ENCODE assay signal across 18 cellular contexts in genomic region chr12:11508699-11509098, GRCh38.
DNase-seq lines count a peak whose midpoint lies in the region; ATAC-seq, FAIRE-seq and TF ChIP-seq lines count a peak whose summit lies in the region.
"Had no signal": no experiment of that assay in that cellular context is flagged by ENCODE, and none has a peak within 500 bp of the region (broad histone marks: within the 10 kb centered on the region; RNA-seq: fewer than 3 reads in every experiment).

No MANE protein-coding gene starts in this region.

- 50% methylated on average over 4 of the region's 4 CpGs; no CpG with 5 or more reads in 1 of the 2 experiments for WGBS in H1 (ENCODE audit: extremely low coverage in 1 of 2, insufficient coverage in 1 of 2, insufficient read length in 1 of 2, insufficient replicate concordance in 2 of 2, low coverage in 1 of 2, low lambda C conversion rate in 2 of 2, missing lambda C conversion rate in 1 of 2), 2 experiments

- no peak overlapping the region for H2BK20ac ChIP-seq in H1 (ENCODE audit: low read length)

- POLR2A ChIA-PET in H1 (lab: Charles Lee; ENCODE audit: partially characterized antibody): interaction anchor here (1.2 kb wide), 1 partner anchor 10 kb away, joined by 5 read pairs; no protein-coding TSS in a partner anchor

- no peak overlapping the region for H3K4me3 ChIP-seq in H1 (ENCODE audit: extremely low read depth in 1 of 4, insufficient read depth in 2 of 4, low read depth in 3 of 4, low read length in 4 of 4)
- H3K4me3 ChIP-seq: GM12878, heart right ventricle, right lobe of liver had no signal

- no peak overlapping the region for H3K4ac ChIP-seq in H1 (replicated peaks; ENCODE audit: insufficient read length, low read depth, low read length)

- no peak overlapping the region for H3K27ac ChIP-seq in H1 (ENCODE audit: low read depth, low read length)
- H3K27ac ChIP-seq: heart right ventricle, right lobe of liver had no signal

- ATAC-seq in GM21515 (IDR thresholded peaks at IDR 0.05; ENCODE audit: unreplicated experiment) (no peak), HG03439 (IDR thresholded peaks at IDR 0.05; ENCODE audit: unreplicated experiment) (no peak)
- ATAC-seq: GM12878, heart right ventricle, right lobe of liver had no signal

- H3K14ac ChIP-seq in H1 (ENCODE audit: insufficient read length): no peak overlapping the region

- no peak for FAIRE-seq in H1 (lab: Jason Lieb, UNC)
- FAIRE-seq: GM12878 had no signal

- no peaks in the 10 kb centered on the region for H3K27me3 ChIP-seq in H1 (replicated peaks in 1 of 4; ENCODE audit: control insufficient read depth in 3 of 4, extremely low read depth in 1 of 4, insufficient read depth in 3 of 4, low read length in 3 of 4)
- H3K27me3 ChIP-seq: right lobe of liver had no signal

- H3K56ac ChIP-seq in H1 (replicated peaks; ENCODE audit: insufficient read length, low read depth, low read length): no peak overlapping the region

- 0 out of 4 replicates have a peak overlapping the region, but pooled peaks of 1 of the 2 experiments have one; percentile 9 for H3K4me2 ChIP-seq in H1 (ENCODE audit: insufficient read depth in 1 of 2, low read depth in 2 of 2, low read length in 2 of 2)

- TF ChIP-seq CTCF in H1 (IDR thresholded peaks at IDR 0.05; ENCODE audit: control extremely low read depth in 1 of 3, insufficient read depth in 1 of 3, low read depth in 1 of 3, low read length in 3 of 3): no peak

- H4K5ac ChIP-seq in H1 (ENCODE audit: insufficient read length, low read depth, low read length): no peak overlapping the region

- H3K4me1 ChIP-seq in H1 (replicated peaks in 1 of 4; ENCODE audit: control insufficient read depth in 3 of 4, insufficient read depth in 4 of 4, low read length in 3 of 4): peaks cover 4 to 14% (median 6%) of the 10 kb centered on the region in 4 experiments
- H3K4me1 ChIP-seq: heart right ventricle, right lobe of liver had no signal

- TF ChIP-seq POLR2A in H1 (IDR thresholded peaks at IDR 0.05; ENCODE audit: control extremely low read depth in 1 of 2, low read depth in 2 of 2, low read length in 2 of 2): no peak

- H3K9ac ChIP-seq in H1 (replicated peaks in 1 of 4; ENCODE audit: extremely low read depth in 1 of 4, low read depth in 3 of 4, low read length in 3 of 4): no peak overlapping the region

- TF ChIP-seq RAD21 in H1 (IDR thresholded peaks at IDR 0.05 in 1 of 2, conservative IDR thresholded peaks at IDR 0.05 in 1 of 2; ENCODE audit: low read depth in 2 of 2, low read length in 2 of 2): no peak

- H4K20me1 ChIP-seq in H1 (replicated peaks in 1 of 2; ENCODE audit: control insufficient read depth in 1 of 2, insufficient read depth in 2 of 2, low read length in 2 of 2): no peaks in the 10 kb centered on the region

- no peak overlapping the region for H2AK5ac ChIP-seq in H1 (ENCODE audit: low read depth, low read length)

- H3K23ac ChIP-seq in H1 (ENCODE audit: insufficient read length): no peak overlapping the region

- H3K18ac ChIP-seq in H1 (ENCODE audit: extremely low read depth, low read length): no peak overlapping the region

- H2BK12ac ChIP-seq in H1 (ENCODE audit: low read depth, low read length): peak overlapping the region; percentile 75; the same call in 1 of the 2 replicates

- TF ChIP-seq EP300 in H1 (IDR thresholded peaks at IDR 0.05; ENCODE audit: borderline replicate concordance in 1 of 2, low read depth in 2 of 2, low read length in 2 of 2): no peak

- H3K9me3 ChIP-seq in H1 (ENCODE audit: insufficient read depth in 2 of 2, low read depth in 1 of 2, low read length in 1 of 2): no peaks in the 10 kb centered on the region
- H3K9me3 ChIP-seq: heart right ventricle, right lobe of liver had no signal

- H4K91ac ChIP-seq in H1 (replicated peaks; ENCODE audit: insufficient read length, low read length): no peak overlapping the region

- no peak overlapping the region for H4K8ac ChIP-seq in H1 (ENCODE audit: extremely low read depth, insufficient read depth, low read length)

- CTCF ChIA-PET in H1 (lab: Charles Lee; ENCODE audit: partially characterized antibody): interaction anchor here (0.7 to 1.7 kb wide), 6 partner anchors 8 to 737 kb away, joined by 3 to 7 read pairs (median 4); no protein-coding TSS in a partner anchor

- H3K36me3 ChIP-seq in H1 (ENCODE audit: control insufficient read depth in 2 of 4, insufficient read depth in 4 of 4, low read length in 3 of 4): no peaks in the 10 kb centered on the region
- H3K36me3 ChIP-seq: heart right ventricle, right lobe of liver had no signal

- DNase-seq in AG20443 (ENCODE audit: low spot score) (peak; percentile 70), M059J (ENCODE audit: low read depth) (peak; percentile 68), H1 (ENCODE audit: low read depth in 1 of 2, low spot score in 2 of 2) (no peak), left kidney (ENCODE audit: low read depth, low spot score) (peak; percentile 59), RKO (ENCODE audit: low spot score) (no peak), ecto neural progenitor cell (ENCODE audit: low spot score) (no peak)
- DNase-seq: activated gamma-delta T cell treated with Interleukin-2 at 50 U/mL for 16 hours; erythroblast; heart right ventricle; MV-4-11; NCI-H2029; NCI-H524; nucleus accumbens; right lobe of liver; stimulated activated CD4-positive, alpha-beta T cell treated with anti-CD3 and anti-CD28 coated beads, Interleukin-1b, Interleukin-23, amount 100 ng/mL, for 48 hours had no signal

- H3K23me2 ChIP-seq in H1 (ENCODE audit: low read depth, low read length): no peaks in the 10 kb centered on the region; the same call in 1 of the 2 replicates

- no peaks in the 10 kb centered on the region for H3K79me1 ChIP-seq in H1 (ENCODE audit: low read depth, low read length)

- H2BK15ac ChIP-seq in H1 (ENCODE audit: low read length): no peak overlapping the region

- peak overlapping the region; percentile 61 for H2AFZ ChIP-seq in H1 (ENCODE audit: low read length)

- 0 out of 2 replicates have a peak overlapping the region, but pooled peaks have one; percentile 2 for H2BK5ac ChIP-seq in H1 (ENCODE audit: low read depth, low read length)

- no peaks in the 10 kb centered on the region for H3K79me2 ChIP-seq in H1 (ENCODE audit: control insufficient read depth in 1 of 2, insufficient read depth in 2 of 2, low read length in 2 of 2)

- no peak overlapping the region for H2BK120ac ChIP-seq in H1 (replicated peaks; ENCODE audit: low read depth, low read length)

TF ChIP-seq in H1, 55 proteins besides CTCF, POLR2A, EP300 and RAD21 (continues in another document):
- TF ChIP-seq CBX8 (IDR thresholded peaks at IDR 0.05; ENCODE audit: borderline replicate concordance, low read depth, low read length): no peak

Comparison
In these comparisons a context has a peak if more than half of its experiments do, and no peak if none do; other contexts are left out.
1. DNase-seq: peak in AG20443 (single experiment), M059J (single experiment) and left kidney (single experiment); none in H1 (0 of 2), RKO (single experiment) and ecto neural progenitor cell (single experiment).